ENCODE assay signal across 8 cellular contexts in genomic region chr15:73983211-73983727, GRCh38. TPM values are rescaled to one million over a fixed set of nuclear protein-coding genes. Genes with fewer than 3 reads are reported as not detected.
DNase-seq lines count a peak whose midpoint lies in the region; ATAC-seq and TF ChIP-seq lines count a peak whose summit lies in the region.

No MANE protein-coding gene starts in this region.

- WGBS in gastroesophageal sphincter (ENCODE audit: low coverage in 1 of 2), 2 donors, result no CpG with 5 or more reads among the region's 10 CpGs

- peaks cover 4 to 70% (median 48%) of the 10 kb centered on the region in 3 donors for H3K4me1 ChIP-seq in gastroesophageal sphincter

- no peaks in the 10 kb centered on the region for H3K27me3 ChIP-seq in gastroesophageal sphincter

- peak overlapping the region; percentile 76 for H3K27ac ChIP-seq in VCaP
- peak overlapping the region; percentile 21 to 95 (median 88) for H3K27ac ChIP-seq in gastroesophageal sphincter
- H3K27ac ChIP-seq in skin epidermis, result peak overlapping the region; percentile 15 to 97 (median 91)

- ATAC-seq in gastroesophageal sphincter, result peak; percentile 67

- peaks cover 0 to 34% of the 10 kb centered on the region in 2 donors for H3K36me3 ChIP-seq in gastroesophageal sphincter

- TF ChIP-seq POLR2A in gastroesophageal sphincter (IDR thresholded peaks at IDR 0.05), result no peak

- TF ChIP-seq EP300 in gastroesophageal sphincter (IDR thresholded peaks at IDR 0.05), result no peak

- TF ChIP-seq CTCF in VCaP (conservative IDR thresholded peaks at IDR 0.05) (no peak), gastroesophageal sphincter (IDR thresholded peaks at IDR 0.05) (no peak)

- DNase-seq in GOT3 (lab: John Stamatoyannopoulos, UW), result peak; percentile 20
- DNase-seq in midbrain (lab: John Stamatoyannopoulos, UW), result no peak
- no peak for DNase-seq in Ammon's horn (ENCODE audit: low spot score)
- no peak for DNase-seq in NOMO-1 (lab: John Stamatoyannopoulos, UW; ENCODE audit: unreplicated experiment in 2 of 2)
- no peak for DNase-seq in activated naive CD4-positive, alpha-beta T cell (lab: John Stamatoyannopoulos, UW)

- H3K4me3 ChIP-seq in gastroesophageal sphincter (peak overlapping the region in 1 of 2 donors; percentile 19), skin epidermis (no peak overlapping the region)

- no peaks in the 10 kb centered on the region for H3K9me3 ChIP-seq in gastroesophageal sphincter

RNA-seq across cellular contexts. Expression of gene STOML1, which starts 8.8 kb away (rescaled TPM):
- 10 to 100 TPM in 3 of 4 donors, 1 to 10 TPM in 1; 8.1 to 21.7 (median 13.7) TPM for total RNA-seq in gastroesophageal sphincter

RNA-seq across cellular contexts. Expression of gene PML, which starts 11.2 kb away (rescaled TPM):
- 10 to 100 TPM; 24.1 to 75.1 (median 52.1) TPM for total RNA-seq in gastroesophageal sphincter

RNA-seq across cellular contexts. Expression of gene LOXL1, which starts 57.0 kb away (rescaled TPM):
- total RNA-seq in gastroesophageal sphincter, result 10 to 100 TPM; 22.9 to 63.0 (median 34.5) TPM
